In the genomic region with DNA sequence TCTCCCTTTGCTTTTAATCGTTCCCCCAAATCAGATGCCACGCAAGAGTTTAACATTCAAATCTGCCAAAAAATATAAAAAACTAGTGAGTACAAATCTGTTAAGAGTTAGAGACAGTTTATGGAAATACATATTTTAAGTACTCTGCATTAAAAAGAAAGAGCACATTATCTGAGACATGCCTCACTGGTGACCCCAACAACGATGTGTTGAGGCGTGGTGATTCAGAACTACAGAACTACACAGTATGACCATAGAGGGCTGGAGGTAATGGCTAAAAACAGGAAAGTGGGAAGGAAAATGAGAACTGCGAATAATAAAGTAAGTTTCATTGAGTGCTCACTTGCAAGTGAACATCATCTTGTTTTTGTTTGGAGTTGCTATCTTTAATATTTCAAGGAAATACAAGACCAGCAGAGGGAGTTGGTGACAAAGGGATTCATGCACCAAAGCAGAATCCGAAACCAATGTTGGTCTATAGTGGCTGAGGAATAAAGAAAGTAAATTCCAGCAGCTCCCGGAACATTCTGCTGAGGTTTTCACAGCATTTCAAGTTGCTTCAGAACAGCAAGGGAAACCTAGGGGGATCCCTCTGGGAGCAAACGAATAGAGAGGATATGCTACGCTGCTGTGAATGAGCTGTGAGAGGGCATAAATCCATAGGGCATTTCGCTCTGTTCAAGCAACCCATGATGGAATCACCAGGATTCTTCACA, we compare ENCODE assay signal across 8 cellular contexts.
DNase-seq lines count a peak whose midpoint lies in the region; ATAC-seq and TF ChIP-seq lines count a peak whose summit lies in the region.

No MANE protein-coding gene starts in this region.

- no peak overlapping the region for H2BK20ac ChIP-seq in IMR-90 (ENCODE audit: low read depth, low read length)

- no peak overlapping the region for H3K4me2 ChIP-seq in IMR-90 (ENCODE audit: low read depth, low read length)

- H2AK5ac ChIP-seq in IMR-90 (ENCODE audit: low read depth, low read length) = no peak overlapping the region

- H3K79me1 ChIP-seq in IMR-90 (ENCODE audit: low read depth in 1 of 2, low read length in 2 of 2) = no peaks in the 10 kb centered on the region

- in situ Hi-C loops in IMR-90 (cut with MboI; ENCODE audit: low sequenced_read_pairs) = no loop called here

- peaks cover 29% of the 10 kb centered on the region for H3K27me3 Mint-ChIP-seq in Calu3 (ENCODE audit: unreplicated experiment)

- CTCF ChIA-PET in IMR-90 (lab: Yijun Ruan, JAX) (no interaction called here), Calu3 (lab: Charles Lee) (interaction anchor here (1.1 kb wide), 2 partner anchors 17 to 107 kb away, joined by 3 to 5 read pairs; no protein-coding TSS in a partner anchor)

- no peaks in the 10 kb centered on the region for H3K36me3 ChIP-seq in IMR-90 (ENCODE audit: control insufficient read depth, insufficient read depth, low read length)

- H3K27ac Mint-ChIP-seq in Calu3 (ENCODE audit: unreplicated experiment) = no peak overlapping the region

- intact Hi-C loops in IMR-90 (cut with micrococcal nuclease) (loop anchor here (1.0 kb wide), 1 partner anchor 107 kb away; no protein-coding TSS in a partner anchor), Calu3 (cut with micrococcal nuclease; ENCODE audit: unreplicated experiment) (loop anchor here (1.0 to 5.0 kb wide), 2 partner anchors 107 to 148 kb away; no protein-coding TSS in a partner anchor)

- no peak overlapping the region for H4K5ac ChIP-seq in IMR-90 (ENCODE audit: low read depth, low read length)

- dilution Hi-C loops in IMR-90 (cut with HindIII; ENCODE audit: low sequenced_read_pairs, unreplicated experiment) = no loop called here

- no peak overlapping the region for H3K18ac ChIP-seq in IMR-90 (ENCODE audit: low read depth, low read length)

- POLR2A ChIA-PET in IMR-90 (lab: Charles Lee; ENCODE audit: unreplicated experiment) = no interaction called here

- H3K56ac ChIP-seq in IMR-90 (ENCODE audit: extremely low read depth, insufficient read depth, low read length) = no peak overlapping the region

- no peak overlapping the region for H3K4me3 ChIP-seq in IMR-90 (ENCODE audit: insufficient read depth, low read depth, low read length)

- H2AFZ ChIP-seq in IMR-90 (replicated peaks; ENCODE audit: low read length, poor library complexity) = no peak overlapping the region

- no peak overlapping the region for H3K4me3 Mint-ChIP-seq in Calu3 (ENCODE audit: low read depth, unreplicated experiment)

- TF ChIP-seq CTCF in AG09319 (IDR thresholded peaks at IDR 0.05; ENCODE audit: low read depth, low read length) (peak; percentile 46), IMR-90 (conservative IDR thresholded peaks at IDR 0.05; ENCODE audit: low read depth, low read length) (no peak), Calu3 (IDR thresholded peaks at IDR 0.05; ENCODE audit: unreplicated experiment) (no peak)

- DNase-seq in AG09319 (ENCODE audit: extremely low read depth, low read depth) (no peak), IMR-90 (peak; percentile 8), caudate nucleus (lab: John Stamatoyannopoulos, UW) (peak in 1 of 61 donors; percentile 13), myocyte (ENCODE audit: low read depth) (peak; percentile 66), Calu3 (no peak)

- no peaks in the 10 kb centered on the region for H3K36me3 Mint-ChIP-seq in Calu3 (ENCODE audit: insufficient read depth, unreplicated experiment)

- no peak overlapping the region for H3K14ac ChIP-seq in IMR-90 (replicated peaks; ENCODE audit: low read depth, low read length)

- no peak overlapping the region for H2BK120ac ChIP-seq in IMR-90 (ENCODE audit: low read depth, low read length)

- H2BK5ac ChIP-seq in IMR-90 (ENCODE audit: low read depth, low read length, poor library complexity, severe bottlenecking) = no peak overlapping the region

- H2AK9ac ChIP-seq in IMR-90 (replicated peaks; ENCODE audit: low read depth, low read length, poor library complexity) = no peak overlapping the region

- no TSS peak for BruUV-seq in IMR-90 (replicated peaks; lab: Mats Ljungman, UMichigan)
- no TSS peak for BruUV-seq in Calu3 (replicated peaks; lab: Mats Ljungman, UMichigan)

- 0 out of 2 replicates have a peak, but pooled peaks have one; percentile 20 for TF ChIP-seq RAD21 in IMR-90 (IDR thresholded peaks at IDR 0.05; ENCODE audit: low read length)

- 50% methylated on average over 2 of the region's 10 CpGs; no CpG with 5 or more reads in 1 of the 2 experiments for WGBS in IMR-90 (ENCODE audit: extremely low coverage in 2 of 2, insufficient read length in 1 of 2), 2 experiments

- H3K27ac ChIP-seq in IMR-90 (ENCODE audit: insufficient read depth, low read length) (no peak overlapping the region), caudate nucleus (ENCODE audit: low read depth, low read length) (peak overlapping the region; percentile 30)

- H3K9me3 Mint-ChIP-seq in Calu3 (ENCODE audit: low read depth, unreplicated experiment) = no peaks in the 10 kb centered on the region

- no peak overlapping the region for H3K23ac ChIP-seq in IMR-90 (ENCODE audit: low read depth, low read length)

- H4K20me1 ChIP-seq in IMR-90 (ENCODE audit: insufficient read depth, low read length) = no peaks in the 10 kb centered on the region

- H3K27me3 ChIP-seq in IMR-90 (ENCODE audit: control insufficient read depth, insufficient read depth, low read length) = no peaks in the 10 kb centered on the region

- H3K9ac ChIP-seq in IMR-90 (ENCODE audit: low read depth, low read length) = no peak overlapping the region

- H3K9me3 ChIP-seq in IMR-90 (ENCODE audit: control insufficient read depth, insufficient read depth, low read length) = no peaks in the 10 kb centered on the region

- ATAC-seq in IMR-90 (ENCODE audit: low read depth) (no peak; the same call in 1 of the 2 replicates), HG03039 (IDR thresholded peaks at IDR 0.05; ENCODE audit: unreplicated experiment) (no peak), GM18867 (IDR thresholded peaks at IDR 0.05; ENCODE audit: unreplicated experiment) (no peak), GM19351 (IDR thresholded peaks at IDR 0.05; ENCODE audit: unreplicated experiment) (no peak)

- H4K8ac ChIP-seq in IMR-90 (ENCODE audit: low read depth in 2 of 2, low read length in 2 of 2) = no peak overlapping the region

- no peak overlapping the region for H3K4ac ChIP-seq in IMR-90 (ENCODE audit: low read depth, low read length)

- no peaks in the 10 kb centered on the region for H3K4me1 Mint-ChIP-seq in Calu3 (ENCODE audit: low read depth, unreplicated experiment)

- no peak overlapping the region for H2BK15ac ChIP-seq in IMR-90 (ENCODE audit: low read depth, low read length)

- no peak overlapping the region for H4K91ac ChIP-seq in IMR-90 (ENCODE audit: insufficient read depth, low read depth, low read length)

- TF ChIP-seq POLR2A in IMR-90 (IDR thresholded peaks at IDR 0.05; ENCODE audit: low read depth, low read length) = no peak

- H3K4me1 ChIP-seq in IMR-90 (ENCODE audit: control insufficient read depth, insufficient read depth, low read length) = no peaks in the 10 kb centered on the region

- H3K9me1 ChIP-seq in IMR-90 (ENCODE audit: insufficient read depth, low read length) = no peaks in the 10 kb centered on the region

TF ChIP-seq in IMR-90, 13 proteins besides CTCF, POLR2A, EP300 and RAD21:
- TF ChIP-seq MXI1 (IDR thresholded peaks at IDR 0.05; ENCODE audit: borderline replicate concordance, low read depth, low read length) (no peak), MAZ (IDR thresholded peaks at IDR 0.05; ENCODE audit: borderline replicate concordance, low read depth, low read length) (no peak), USF2 (IDR thresholded peaks at IDR 0.05; ENCODE audit: low read depth, low read length) (no peak), CEBPB (IDR thresholded peaks at IDR 0.05; ENCODE audit: low read depth, low read length) (no peak), MAFK (IDR thresholded peaks at IDR 0.05; ENCODE audit: low read depth, low read length) (no peak), FOS (IDR thresholded peaks at IDR 0.05; ENCODE audit: low read depth, low read length) (no peak), SMC3 (IDR thresholded peaks at IDR 0.05; ENCODE audit: low read depth, low read length) (no peak), BHLHE40 (IDR thresholded peaks at IDR 0.05; ENCODE audit: low read depth, low read length) (no peak), CHD1 (IDR thresholded peaks at IDR 0.05; ENCODE audit: low read depth, low read length) (no peak), NFE2L2 (IDR thresholded peaks at IDR 0.05; ENCODE audit: low read depth, low read length) (no peak), RFX5 (IDR thresholded peaks at IDR 0.05; ENCODE audit: low read depth, low read length) (no peak)
- TF ChIP-seq, protein P1, sequence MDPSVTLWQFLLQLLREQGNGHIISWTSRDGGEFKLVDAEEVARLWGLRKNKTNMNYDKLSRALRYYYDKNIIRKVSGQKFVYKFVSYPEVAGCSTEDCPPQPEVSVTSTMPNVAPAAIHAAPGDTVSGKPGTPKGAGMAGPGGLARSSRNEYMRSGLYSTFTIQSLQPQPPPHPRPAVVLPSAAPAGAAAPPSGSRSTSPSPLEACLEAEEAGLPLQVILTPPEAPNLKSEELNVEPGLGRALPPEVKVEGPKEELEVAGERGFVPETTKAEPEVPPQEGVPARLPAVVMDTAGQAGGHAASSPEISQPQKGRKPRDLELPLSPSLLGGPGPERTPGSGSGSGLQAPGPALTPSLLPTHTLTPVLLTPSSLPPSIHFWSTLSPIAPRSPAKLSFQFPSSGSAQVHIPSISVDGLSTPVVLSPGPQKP (IDR thresholded peaks at IDR 0.05; ENCODE audit: borderline replicate concordance, low read depth, low read length) = no peak

Comparison
In these comparisons a context has a peak if more than half of its experiments do, and no peak if none do; other contexts are left out.
1. DNase-seq: peak in IMR-90 (single experiment) and myocyte (single experiment); none in AG09319 (single experiment) and Calu3 (single experiment).